17 cellular contexts compared by ENCODE assay signal in genomic region chr19:1675633-1676350, GRCh38. TPM values are rescaled to one million over a fixed set of nuclear protein-coding genes. Genes with fewer than 3 reads are reported as not detected.
DNase-seq lines count a peak whose midpoint lies in the region; ATAC-seq, FAIRE-seq and TF ChIP-seq lines count a peak whose summit lies in the region.
"Had no signal": no experiment of that assay in that cellular context is flagged by ENCODE, and none has a peak within 500 bp of the region (broad histone marks: within the 10 kb centered on the region; RNA-seq: fewer than 3 reads in every experiment).

No MANE protein-coding gene starts in this region.

- H4K8ac ChIP-seq in H9 (replicated peaks; ENCODE audit: insufficient read length, low read depth, low read length): no peak overlapping the region

- no peak overlapping the region for H2AK5ac ChIP-seq in H9 (ENCODE audit: insufficient read length, low read length)

- H3K79me1 ChIP-seq in H9 (ENCODE audit: insufficient read depth, low read depth, low read length, poor library complexity, severe bottlenecking): no peaks in the 10 kb centered on the region

- DNase-seq in H9 (peak; percentile 38), NT2/D1 (ENCODE audit: low read depth, low spot score) (no peak), hepatocyte (ENCODE audit: low spot score) (no peak), osteoblast (ENCODE audit: insufficient read length, low spot score, missing footprints) (peak; percentile 53), NCI-H1105 (lab: John Stamatoyannopoulos, UW) (no peak), H54 (ENCODE audit: insufficient read length, low spot score) (no peak)
- DNase-seq: activated CD4-positive, alpha-beta T cell treated with anti-CD3 and anti-CD28 coated beads, Interleukin-2, amount 50 U/mL, for 1 hour; DMS79 treated with DMSO at 0.1 percent for 48 hours; NCI-H1092; NCI-H2227 treated with DMSO at 0.1 percent for 48 hours; stimulated activated CD4-positive, alpha-beta T cell treated with anti-CD3 and anti-CD28 coated beads, Interleukin-4, amount 100 ng/mL, for 24 hours had no signal

- H3K9me3 Mint-ChIP-seq in H9: no peaks in the 10 kb centered on the region; a peak in 2 of 5 replicates
- H3K9me3 Mint-ChIP-seq: activated naive CD4-positive, alpha-beta T cell treated with anti-CD3 and anti-CD28 coated beads, Interleukin-2, amount 50 U/mL, for 72 hours; IgD-negative memory B cell had no signal

- H4K5ac ChIP-seq in H9 (ENCODE audit: insufficient read length, low read depth, low read length): no peak overlapping the region

- no peak overlapping the region for H3K27ac Mint-ChIP-seq in H9
- H3K27ac Mint-ChIP-seq: activated naive CD4-positive, alpha-beta T cell treated with anti-CD3 and anti-CD28 coated beads, Interleukin-2, amount 50 U/mL, for 72 hours had no signal

- H4K20me1 ChIP-seq in H9 (ENCODE audit: control insufficient read depth, insufficient read depth, insufficient read length) (no peaks in the 10 kb centered on the region), hepatocyte (ENCODE audit: insufficient read depth, poor library complexity, severe bottlenecking) (no peaks in the 10 kb centered on the region), osteoblast (ENCODE audit: insufficient read depth, low read length) (no peaks in the 10 kb centered on the region)

- H3T11ph ChIP-seq in H9 (ENCODE audit: low read length): no peak overlapping the region

- no peak overlapping the region for H3K9ac ChIP-seq in H9 (ENCODE audit: extremely low read depth, insufficient read length, low read length)
- H3K9ac ChIP-seq in NT2/D1 (ENCODE audit: insufficient read length, low read depth): peak overlapping the region; percentile 21

- WGBS in H9 (ENCODE audit: extremely low coverage, insufficient read length, low lambda C conversion rate): no CpG with 5 or more reads among the region's 62 CpGs
- 14% methylated on average over 40 of the region's 62 CpGs for WGBS in hepatocyte (ENCODE audit: low lambda C conversion rate, missing lambda C conversion rate)

- no peaks in the 10 kb centered on the region for H3K36me3 Mint-ChIP-seq in H9 (ENCODE audit: insufficient read depth in 1 of 3, low read depth in 3 of 3)
- H3K36me3 Mint-ChIP-seq: activated naive CD4-positive, alpha-beta T cell treated with anti-CD3 and anti-CD28 coated beads, Interleukin-2, amount 50 U/mL, for 72 hours; IgD-negative memory B cell had no signal

- H3K36me3 ChIP-seq in NT2/D1 (ENCODE audit: insufficient read depth, insufficient read length, low read length) (no peaks in the 10 kb centered on the region), hepatocyte (replicated peaks; ENCODE audit: insufficient read depth, low read depth) (no peaks in the 10 kb centered on the region), osteoblast (ENCODE audit: insufficient read depth, low read length) (no peaks in the 10 kb centered on the region)

- H3K27me3 ChIP-seq in H9 (ENCODE audit: insufficient read depth, low read length): peaks cover 12% of the 10 kb centered on the region
- H3K27me3 ChIP-seq in NT2/D1 (ENCODE audit: insufficient read depth, insufficient read length): peaks cover 51% of the 10 kb centered on the region
- H3K27me3 ChIP-seq in hepatocyte: peaks cover 48% of the 10 kb centered on the region
- H3K27me3 ChIP-seq in osteoblast (ENCODE audit: insufficient read depth, low read length): peaks cover 34% of the 10 kb centered on the region

- H3K79me2 ChIP-seq in H9 (ENCODE audit: insufficient read depth, low read length) (no peaks in the 10 kb centered on the region), hepatocyte (no peaks in the 10 kb centered on the region), osteoblast (ENCODE audit: insufficient read depth, low read length) (no peaks in the 10 kb centered on the region)

- no peak overlapping the region for H3K18ac ChIP-seq in H9 (ENCODE audit: insufficient read length, low read depth, low read length)

- H2BK20ac ChIP-seq in H9 (ENCODE audit: low read depth, low read length, poor library complexity, severe bottlenecking): no peak overlapping the region

- no peaks in the 10 kb centered on the region for H3K4me1 ChIP-seq in H9 (ENCODE audit: insufficient read depth, low read length)
- peaks cover 15% of the 10 kb centered on the region for H3K4me1 ChIP-seq in NT2/D1 (ENCODE audit: insufficient read depth, insufficient read length)
- peaks cover 8% of the 10 kb centered on the region for H3K4me1 ChIP-seq in hepatocyte (ENCODE audit: insufficient read depth)
- H3K4me1 ChIP-seq in osteoblast (ENCODE audit: insufficient read depth, low read length): peaks cover 3% of the 10 kb centered on the region

- H3K4me3 Mint-ChIP-seq in H9: peak overlapping the region; percentile 15 to 72; a peak in 4 of 5 replicates

- H3K9me2 ChIP-seq in hepatocyte (replicated peaks; ENCODE audit: insufficient read depth): no peaks in the 10 kb centered on the region

- H3K4ac ChIP-seq in H9 (ENCODE audit: low read depth, low read length): no peak overlapping the region

- H2BK120ac ChIP-seq in H9 (ENCODE audit: low read depth, low read length, poor library complexity, severe bottlenecking): no peak overlapping the region

- H2BK12ac ChIP-seq in H9 (ENCODE audit: insufficient read length, low read depth, low read length): no peak overlapping the region

- TF ChIP-seq CTCF in H9 (conservative IDR thresholded peaks at IDR 0.05) (no peak), hepatocyte (IDR thresholded peaks at IDR 0.05; ENCODE audit: poor library complexity) (no peak), osteoblast (IDR thresholded peaks at IDR 0.05; ENCODE audit: extremely low read depth, low read depth, low read length) (no peak)

- H3K56ac ChIP-seq in H9 (ENCODE audit: insufficient read length, low read depth, low read length): no peak overlapping the region

- H3K9me3 ChIP-seq in H9 (ENCODE audit: control insufficient read depth, low read depth, low read length) (no peaks in the 10 kb centered on the region), NT2/D1 (ENCODE audit: insufficient read depth, low read length) (no peaks in the 10 kb centered on the region), hepatocyte (ENCODE audit: low read depth) (no peaks in the 10 kb centered on the region), osteoblast (ENCODE audit: low read depth, low read length) (no peaks in the 10 kb centered on the region)

- H2BK5ac ChIP-seq in H9 (ENCODE audit: insufficient read length, low read length): no peak overlapping the region

- H3K27me3 Mint-ChIP-seq in H9 (ENCODE audit: low read depth): peaks cover 89% of the 10 kb centered on the region

- H2AFZ ChIP-seq in H9 (ENCODE audit: low read length) (no peak overlapping the region), hepatocyte (no peak overlapping the region), osteoblast (ENCODE audit: low read length) (no peak overlapping the region)

- FAIRE-seq in H54 (lab: Jason Lieb, UNC): no peak
- FAIRE-seq: bronchial epithelial cell, islet of Langerhans had no signal

- no peak for TF ChIP-seq POLR2A in H54 (IDR thresholded peaks at IDR 0.05; ENCODE audit: low read depth, low read length)

- H3K23ac ChIP-seq in H9 (ENCODE audit: insufficient read length, low read depth, low read length): no peak overlapping the region

- no peak overlapping the region for H3K4me3 ChIP-seq in NT2/D1 (ENCODE audit: insufficient read length, low read depth)
- H3K4me3 ChIP-seq in hepatocyte: no peak overlapping the region
- no peak overlapping the region for H3K4me3 ChIP-seq in osteoblast (ENCODE audit: insufficient read depth, low read length)

- no peak overlapping the region for H3K14ac ChIP-seq in H9 (ENCODE audit: insufficient read depth, low read length)

- H2BK15ac ChIP-seq in H9 (ENCODE audit: low read depth, low read length): no peak overlapping the region; the same call in 1 of the 2 replicates

- H3K23me2 ChIP-seq in H9 (ENCODE audit: insufficient read length, low read depth, low read length, poor library complexity, severe bottlenecking): peaks cover 7% of the 10 kb centered on the region

- H4K91ac ChIP-seq in H9 (ENCODE audit: insufficient read length, low read depth, low read length): no peak overlapping the region

- no peak for ATAC-seq in HG02938 (IDR thresholded peaks at IDR 0.05; ENCODE audit: unreplicated experiment)
- ATAC-seq: activated naive CD4-positive, alpha-beta T cell treated with anti-CD3 and anti-CD28 coated beads, Interleukin-2, amount 50 U/mL, for 72 hours had no signal

- H3K27ac ChIP-seq in H9 (ENCODE audit: insufficient read length, low read depth, low read length) (no peak overlapping the region), hepatocyte (no peak overlapping the region), osteoblast (ENCODE audit: low read depth, low read length) (no peak overlapping the region)
- H3K27ac ChIP-seq: C4-2B had no signal

- H3K4me2 ChIP-seq in H9 (ENCODE audit: insufficient read depth, insufficient read length, low read length) (peak overlapping the region; percentile 26), hepatocyte (peak overlapping the region; percentile 75), osteoblast (ENCODE audit: insufficient read depth, low read length) (no peak overlapping the region)

- peaks cover 0 to 12% of the 10 kb centered on the region in 2 experiments; a peak in 2 of 4 replicates for H3K4me1 Mint-ChIP-seq in H9

RNA-seq across cellular contexts. Expression of gene TCF3, which starts 23.4 kb away (rescaled TPM):
- total RNA-seq in H9 (2021) (304 TPM in 2 replicates), hepatocyte (67.9 and 76.7 TPM in 2 replicates), osteoblast (46.6 and 55.0 TPM in 2 replicates)
- polyA plus RNA-seq in hepatocyte: 93.7 and 125 TPM in 2 replicates

Comparison
In these comparisons a context has a peak if more than half of its experiments do, and no peak if none do; other contexts are left out.
1. DNase-seq: peak in H9 (single experiment) and osteoblast (single experiment); none in NT2/D1 (single experiment), hepatocyte (single experiment), NCI-H1105 (single experiment) and H54 (single experiment).